ENCODE assay signal across 8 cellular contexts in genomic region chr2:54763636-54764291, GRCh38. TPM values are rescaled to one million over a fixed set of nuclear protein-coding genes. Genes with fewer than 3 reads are reported as not detected.
DNase-seq lines count a peak whose midpoint lies in the region; ATAC-seq and TF ChIP-seq lines count a peak whose summit lies in the region.

No MANE protein-coding gene starts in this region.

- H3K36me3 ChIP-seq in ovary: no peaks in the 10 kb centered on the region

- no peak overlapping the region for H3K4me3 ChIP-seq in ovary

- no peaks in the 10 kb centered on the region for H3K9me3 Mint-ChIP-seq in activated naive CD8-positive, alpha-beta T cell treated with anti-CD3 and anti-CD28 coated beads, Interleukin-2, amount 50 U/mL, for 24 hours
- H3K9me3 Mint-ChIP-seq in activated naive CD8-positive, alpha-beta T cell treated with anti-CD3 and anti-CD28 coated beads for 36 hours: no peaks in the 10 kb centered on the region
- H3K9me3 Mint-ChIP-seq in chondrocyte (ENCODE audit: low read depth): no peaks in the 10 kb centered on the region
- no peaks in the 10 kb centered on the region for H3K9me3 Mint-ChIP-seq in type B pancreatic cell

- TF ChIP-seq POLR2A in ovary (IDR thresholded peaks at IDR 0.05): no peak

- no peaks in the 10 kb centered on the region for H3K27me3 Mint-ChIP-seq in activated naive CD8-positive, alpha-beta T cell treated with anti-CD3 and anti-CD28 coated beads, Interleukin-2, amount 50 U/mL, for 24 hours
- no peaks in the 10 kb centered on the region for H3K27me3 Mint-ChIP-seq in activated naive CD8-positive, alpha-beta T cell treated with anti-CD3 and anti-CD28 coated beads for 36 hours
- H3K27me3 Mint-ChIP-seq in chondrocyte (ENCODE audit: low read depth) (no peaks in the 10 kb centered on the region), type B pancreatic cell (no peaks in the 10 kb centered on the region)

- no peaks in the 10 kb centered on the region for H3K9me3 ChIP-seq in ovary

- H3K27me3 ChIP-seq in ovary: no peaks in the 10 kb centered on the region

- peak; percentile 7 for DNase-seq in activated naive CD8-positive, alpha-beta T cell treated with anti-CD3 and anti-CD28 coated beads, Interleukin-2, amount 50 U/mL, for 24 hours
- no peak for DNase-seq in activated naive CD8-positive, alpha-beta T cell treated with anti-CD3 and anti-CD28 coated beads for 36 hours
- DNase-seq in NAMALWA (ENCODE audit: low spot score): peak; percentile 15
- DNase-seq in chondrocyte (ENCODE audit: low spot score): no peak
- no peak for DNase-seq in type B pancreatic cell (ENCODE audit: extremely low spot score, unreplicated experiment)
- no peak for DNase-seq in ovary
- DNase-seq in caudate nucleus (lab: John Stamatoyannopoulos, UW): no peak
- DNase-seq in NK-92 (lab: John Stamatoyannopoulos, UW; ENCODE audit: unreplicated experiment): no peak

- H3K4me3 Mint-ChIP-seq in activated naive CD8-positive, alpha-beta T cell treated with anti-CD3 and anti-CD28 coated beads, Interleukin-2, amount 50 U/mL, for 24 hours: no peak overlapping the region
- H3K4me3 Mint-ChIP-seq in activated naive CD8-positive, alpha-beta T cell treated with anti-CD3 and anti-CD28 coated beads for 36 hours: no peak overlapping the region
- H3K4me3 Mint-ChIP-seq in chondrocyte (ENCODE audit: unreplicated experiment) (no peak overlapping the region), type B pancreatic cell (no peak overlapping the region)

- TF ChIP-seq CTCF in chondrocyte (IDR thresholded peaks at IDR 0.05) (peak; percentile 23), type B pancreatic cell (conservative IDR thresholded peaks at IDR 0.05) (peak; percentile 42), ovary (IDR thresholded peaks at IDR 0.05) (no peak)

- 73 to 76% (median 76%) methylated on average over 7 of the region's 7 CpGs for WGBS in ovary, 3 donors

- H3K4me1 Mint-ChIP-seq in activated naive CD8-positive, alpha-beta T cell treated with anti-CD3 and anti-CD28 coated beads, Interleukin-2, amount 50 U/mL, for 24 hours: peaks cover 14% of the 10 kb centered on the region
- H3K4me1 Mint-ChIP-seq in activated naive CD8-positive, alpha-beta T cell treated with anti-CD3 and anti-CD28 coated beads for 36 hours: peaks cover 12% of the 10 kb centered on the region
- H3K4me1 Mint-ChIP-seq in chondrocyte (ENCODE audit: low read depth) (no peaks in the 10 kb centered on the region), type B pancreatic cell (ENCODE audit: unreplicated experiment) (no peaks in the 10 kb centered on the region)

- H3K36me3 Mint-ChIP-seq in activated naive CD8-positive, alpha-beta T cell treated with anti-CD3 and anti-CD28 coated beads, Interleukin-2, amount 50 U/mL, for 24 hours (ENCODE audit: low read depth): no peaks in the 10 kb centered on the region
- H3K36me3 Mint-ChIP-seq in activated naive CD8-positive, alpha-beta T cell treated with anti-CD3 and anti-CD28 coated beads for 36 hours: peaks cover 3% of the 10 kb centered on the region
- no peaks in the 10 kb centered on the region for H3K36me3 Mint-ChIP-seq in chondrocyte (ENCODE audit: low read depth)
- H3K36me3 Mint-ChIP-seq in type B pancreatic cell: no peaks in the 10 kb centered on the region

- TF ChIP-seq EP300 in ovary (IDR thresholded peaks at IDR 0.05): no peak

- ATAC-seq in activated naive CD8-positive, alpha-beta T cell treated with anti-CD3 and anti-CD28 coated beads, Interleukin-2, amount 50 U/mL, for 24 hours: no peak

- intact Hi-C loops in ovary (cut with DNase I): no loop called here

- H3K4me1 ChIP-seq in ovary (ENCODE audit: insufficient read depth): no peaks in the 10 kb centered on the region

- H3K27ac Mint-ChIP-seq in activated naive CD8-positive, alpha-beta T cell treated with anti-CD3 and anti-CD28 coated beads, Interleukin-2, amount 50 U/mL, for 24 hours: no peak overlapping the region
- H3K27ac Mint-ChIP-seq in activated naive CD8-positive, alpha-beta T cell treated with anti-CD3 and anti-CD28 coated beads for 36 hours: no peak overlapping the region
- H3K27ac Mint-ChIP-seq in chondrocyte (ENCODE audit: unreplicated experiment) (no peak overlapping the region), type B pancreatic cell (no peak overlapping the region)

- H3K27ac ChIP-seq in ovary (no peak overlapping the region), caudate nucleus (ENCODE audit: low read depth, low read length) (no peak overlapping the region)

RNA-seq across cellular contexts. Expression of gene EML6, which starts 40.3 kb away (rescaled TPM):
- total RNA-seq in activated naive CD8-positive, alpha-beta T cell treated with anti-CD3 and anti-CD28 coated beads for 36 hours: 1 to 10 TPM in 1 of 2 experiments, under 1 TPM in 1; 0.54 to 1.3 TPM
- total RNA-seq in chondrocyte (0.97 to 2.3 TPM (median 1.1 TPM) in 3 replicates), type B pancreatic cell (ENCODE audit: low replicate concordance) (6.0 and 8.1 TPM in 2 replicates), ovary (1 to 10 TPM in 3 of 7 donors, under 1 TPM in 4; 0.22 to 3.7 (median 0.57) TPM)
- under 1 TPM; 0.29 to 0.40 TPM for polyA plus RNA-seq in ovary

Comparison
In these comparisons a context has a peak if more than half of its experiments do, and no peak if none do; other contexts are left out.
1. DNase-seq: peak in activated naive CD8-positive, alpha-beta T cell treated with anti-CD3 and anti-CD28 coated beads, Interleukin-2, amount 50 U/mL, for 24 hours (single experiment) and NAMALWA (single experiment); none in activated naive CD8-positive, alpha-beta T cell treated with anti-CD3 and anti-CD28 coated beads for 36 hours (single experiment), chondrocyte (single experiment), type B pancreatic cell (single experiment), ovary (0 of 5), caudate nucleus (0 of 61) and NK-92 (single experiment).
2. CTCF ChIP-seq: peak in chondrocyte (single experiment) and type B pancreatic cell (single experiment); none in ovary (0 of 3).